8 cellular contexts compared by ENCODE assay signal in genomic region chr20:4195499-4195898, GRCh38. TPM values are rescaled to one million over a fixed set of nuclear protein-coding genes. Genes with fewer than 3 reads are reported as not detected.
DNase-seq lines count a peak whose midpoint lies in the region; ATAC-seq and TF ChIP-seq lines count a peak whose summit lies in the region.

No MANE protein-coding gene starts in this region.

- H3K9me3 Mint-ChIP-seq in activated naive CD8-positive, alpha-beta T cell treated with anti-CD3 and anti-CD28 coated beads, Interleukin-2, amount 50 U/mL, for 24 hours = no peaks in the 10 kb centered on the region

- peak; percentile 65 for ATAC-seq in left lobe of liver
- no peak for ATAC-seq in activated naive CD8-positive, alpha-beta T cell treated with anti-CD3 and anti-CD28 coated beads, Interleukin-2, amount 50 U/mL, for 24 hours
- ATAC-seq in GM21529 (IDR thresholded peaks at IDR 0.05; ENCODE audit: unreplicated experiment) = no peak

- peak; percentile 42 for TF ChIP-seq CTCF in cardiac fibroblast (IDR thresholded peaks at IDR 0.05; ENCODE audit: low read depth, low read length)

- DNase-seq in AG08395 (ENCODE audit: low spot score) (peak; percentile 67), HT-29 (ENCODE audit: low spot score) (peak; percentile 52), cardiac fibroblast (ENCODE audit: low read depth in 2 of 2) (peak in 1 of 2 donors; percentile 22), left lobe of liver (ENCODE audit: low spot score) (no peak), amniotic stem cell (lab: John Stamatoyannopoulos, UW) (no peak)
- no peak for DNase-seq in activated CD4-positive, alpha-beta T cell treated with anti-CD3 and anti-CD28 coated beads for 4 hours
- no peak for DNase-seq in activated naive CD8-positive, alpha-beta T cell treated with anti-CD3 and anti-CD28 coated beads, Interleukin-2, amount 50 U/mL, for 24 hours

- no peak overlapping the region for H3K4me3 Mint-ChIP-seq in activated naive CD8-positive, alpha-beta T cell treated with anti-CD3 and anti-CD28 coated beads, Interleukin-2, amount 50 U/mL, for 24 hours

- H3K36me3 Mint-ChIP-seq in activated naive CD8-positive, alpha-beta T cell treated with anti-CD3 and anti-CD28 coated beads, Interleukin-2, amount 50 U/mL, for 24 hours (ENCODE audit: low read depth) = no peaks in the 10 kb centered on the region

- no peaks in the 10 kb centered on the region for H3K4me1 Mint-ChIP-seq in activated naive CD8-positive, alpha-beta T cell treated with anti-CD3 and anti-CD28 coated beads, Interleukin-2, amount 50 U/mL, for 24 hours

- no peak overlapping the region for H3K4me3 ChIP-seq in cardiac fibroblast (replicated peaks in 1 of 2; ENCODE audit: low read depth in 2 of 2, low read length in 2 of 2)

- H3K27ac Mint-ChIP-seq in activated naive CD8-positive, alpha-beta T cell treated with anti-CD3 and anti-CD28 coated beads, Interleukin-2, amount 50 U/mL, for 24 hours = no peak overlapping the region

- H3K27me3 Mint-ChIP-seq in activated naive CD8-positive, alpha-beta T cell treated with anti-CD3 and anti-CD28 coated beads, Interleukin-2, amount 50 U/mL, for 24 hours = peaks cover 9% of the 10 kb centered on the region

RNA-seq across cellular contexts. Expression of gene SMOX, which starts 46.9 kb away (rescaled TPM):
- total RNA-seq in HT-29 (2014; rRNA removed; shearing (Covaris generic)) = 28.1 and 31.0 TPM in 2 replicates
- total RNA-seq in left lobe of liver = 1.8 TPM

RNA-seq across cellular contexts. Expression of gene ADRA1D, which starts 53.6 kb away (rescaled TPM):
- not detected in 2 replicates for total RNA-seq in HT-29 (2014; rRNA removed; shearing (Covaris generic))
- total RNA-seq in left lobe of liver = not detected

Comparison
In these comparisons a context has a peak if more than half of its experiments do, and no peak if none do; other contexts are left out.
1. DNase-seq: peak in AG08395 (single experiment) and HT-29 (single experiment); none in left lobe of liver (single experiment), amniotic stem cell (single experiment), activated CD4-positive, alpha-beta T cell treated with anti-CD3 and anti-CD28 coated beads for 4 hours (0 of 2) and activated naive CD8-positive, alpha-beta T cell treated with anti-CD3 and anti-CD28 coated beads, Interleukin-2, amount 50 U/mL, for 24 hours (single experiment).
2. RNA of gene SMOX, which starts 46.9 kb away (total RNA-seq): 28.1 to 31.0 TPM in HT-29; 1.8 TPM in left lobe of liver (single experiment); every median in the first group is over 10 times any median in the second.